9 cellular contexts compared by ENCODE assay signal in the genomic region with DNA sequence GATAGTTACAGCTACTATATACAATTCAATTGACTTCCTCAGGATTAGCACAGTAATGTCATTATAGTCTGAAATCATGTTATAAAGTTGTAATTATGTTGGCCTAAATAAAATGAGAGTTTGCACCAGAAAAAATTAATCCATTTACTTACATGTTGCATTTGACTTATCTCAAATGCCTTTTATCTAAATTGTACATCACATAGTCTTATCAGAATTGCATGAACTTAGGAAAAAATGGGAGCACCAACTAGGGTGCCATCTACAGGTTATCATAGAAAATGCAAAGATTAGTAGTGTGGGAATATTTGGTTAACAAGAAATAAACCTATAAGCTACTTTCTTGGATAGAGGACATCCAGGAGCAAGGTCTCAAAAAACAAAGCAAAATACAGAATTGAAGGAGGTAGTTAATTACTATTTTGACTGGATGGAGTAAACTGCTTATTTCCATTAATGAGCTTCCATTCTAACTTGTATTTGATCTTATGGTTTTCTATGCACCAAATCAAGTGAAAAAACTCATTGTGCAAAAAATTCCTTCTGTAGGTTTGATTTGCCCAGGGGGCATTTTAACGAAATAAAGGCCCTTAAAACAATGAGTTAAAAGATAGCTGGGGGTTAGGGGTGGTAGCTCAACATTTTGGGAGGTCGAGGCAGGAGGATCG.
DNase-seq lines count a peak whose midpoint lies in the region; ATAC-seq, FAIRE-seq and TF ChIP-seq lines count a peak whose summit lies in the region.
"Had no signal": no experiment of that assay in that cellular context is flagged by ENCODE, and none has a peak within 500 bp of the region (broad histone marks: within the 10 kb centered on the region; RNA-seq: fewer than 3 reads in every experiment).

No MANE protein-coding gene starts in this region.

- POLR2A ChIA-PET in HepG2 (lab: Yijun Ruan, JAX): no interaction called here

- no peak overlapping the region for H3K4me2 ChIP-seq in HepG2 (ENCODE audit: low read depth, low read length)

- TF ChIP-seq CTCF in CD14-positive monocyte (IDR thresholded peaks at IDR 0.05) (peak; percentile 41), WERI-Rb-1 (IDR thresholded peaks at IDR 0.05; ENCODE audit: low read depth, low read length) (0 out of 2 replicates have a peak, but pooled peaks have one; percentile 15), HepG2 (CRISPR knock-in tag; IDR thresholded peaks at IDR 0.05) (peak; percentile 48)

- no peak for TF ChIP-seq EP300 in HepG2 (IDR thresholded peaks at IDR 0.05; ENCODE audit: low read depth in 2 of 2, low read length in 2 of 2)
- TF ChIP-seq EP300 in HepG2 (CRISPR knock-in tag; IDR thresholded peaks at IDR 0.05; ENCODE audit: borderline replicate concordance): no peak

- no peaks in the 10 kb centered on the region for H3K36me3 Mint-ChIP-seq in CD14-positive monocyte
- H3K36me3 Mint-ChIP-seq: memory B cell had no signal

- no peak overlapping the region for H3K4me3 Mint-ChIP-seq in CD14-positive monocyte
- H3K4me3 Mint-ChIP-seq: memory B cell had no signal

- FAIRE-seq in HepG2 (lab: Jason Lieb, UNC): no peak

- no peak overlapping the region for H3K4me3 ChIP-seq in Jurkat, Clone E6-1 (ENCODE audit: low read length)
- H3K4me3 ChIP-seq in WERI-Rb-1 (ENCODE audit: low read depth, low read length): no peak overlapping the region
- no peak overlapping the region for H3K4me3 ChIP-seq in HepG2 (replicated peaks in 1 of 3; ENCODE audit: insufficient read depth in 1 of 3, low read depth in 2 of 3, low read length in 3 of 3)

- peaks cover 3 to 8% (median 5%) of the 10 kb centered on the region in 7 donors for H3K9me3 Mint-ChIP-seq in CD14-positive monocyte

- no peaks in the 10 kb centered on the region for H3K4me1 Mint-ChIP-seq in CD14-positive monocyte
- H3K4me1 Mint-ChIP-seq: memory B cell had no signal

- H3K27me3 Mint-ChIP-seq in CD14-positive monocyte (ENCODE audit: low read depth in 3 of 3): peaks cover 0 to 7% (median 2%) of the 10 kb centered on the region in 3 donors

- no TSS peak for BruUV-seq in HepG2 (replicated peaks; lab: Mats Ljungman, UMichigan)

- H4K20me1 ChIP-seq in HepG2 (ENCODE audit: insufficient read depth, low read length): no peaks in the 10 kb centered on the region

- peaks cover 5% of the 10 kb centered on the region; the same call in 1 of the 2 replicates for H3K4me1 ChIP-seq in HepG2 (ENCODE audit: insufficient read depth, low read length)

- no peak overlapping the region for H3K27ac Mint-ChIP-seq in CD14-positive monocyte
- H3K27ac Mint-ChIP-seq: memory B cell had no signal

- ATAC-seq in HepG2 (no peak), GM21526 (IDR thresholded peaks at IDR 0.05; ENCODE audit: low FRiP score, unreplicated experiment) (no peak), GM21619 (IDR thresholded peaks at IDR 0.05; ENCODE audit: unreplicated experiment) (no peak), GM18907 (IDR thresholded peaks at IDR 0.05; ENCODE audit: unreplicated experiment) (no peak)

- DNase-seq in CD14-positive monocyte (ENCODE audit: low spot score): no peak
- peak; percentile 6 for DNase-seq in Jurkat, Clone E6-1 (ENCODE audit: low read depth, low spot score)
- no peak for DNase-seq in WERI-Rb-1
- DNase-seq in HepG2 (ENCODE audit: low spot score): peak; percentile 4
- no peak for DNase-seq in hypothalamus (lab: John Stamatoyannopoulos, UW)

- no peaks in the 10 kb centered on the region for H3K9me3 ChIP-seq in WERI-Rb-1 (ENCODE audit: severe bottlenecking)
- peaks cover 6% of the 10 kb centered on the region for H3K9me3 ChIP-seq in HepG2 (ENCODE audit: low read length)

- no peak for TF ChIP-seq POLR2A in HepG2 (IDR thresholded peaks at IDR 0.05; ENCODE audit: insufficient read depth in 1 of 2, low read depth in 2 of 2, low read length in 2 of 2)

- intact Hi-C loops in CD14-positive monocyte (cut with micrococcal nuclease) (no loop called here), HepG2 (cut with micrococcal nuclease; ENCODE audit: unreplicated experiment) (loop anchor here (1.0 kb wide), 1 partner anchor 37 kb away; no protein-coding TSS in a partner anchor)

- H3K27ac ChIP-seq in WERI-Rb-1 (no peak overlapping the region), HepG2 (ENCODE audit: extremely low read length, insufficient read depth, low read length) (no peak overlapping the region)

- no peak overlapping the region for H3K9ac ChIP-seq in HepG2 (ENCODE audit: insufficient read depth, low read depth, low read length)

- in situ Hi-C loops in HepG2 (cut with HindIII; ENCODE audit: extremely low pct_ligation_motif_present, low pct_unique_long_range_greater_than_20kb): no loop called here

- no peaks in the 10 kb centered on the region for H3K79me2 ChIP-seq in HepG2 (ENCODE audit: insufficient read depth, low read length)

- CTCF ChIA-PET in HepG2 (lab: Yijun Ruan, JAX; ENCODE audit: low intra/inter-chr PET ratio, low total read pairs): interaction anchor here (1.5 kb wide), 1 partner anchor 37 kb away, joined by 5 read pairs; no protein-coding TSS in a partner anchor

- no peak for TF ChIP-seq RAD21 in HepG2 (CRISPR knock-in tag; IDR thresholded peaks at IDR 0.05)

- WGBS in HepG2 (ENCODE audit: low lambda C conversion rate): 2% methylated on average over 3 of the region's 3 CpGs

- H3K27me3 ChIP-seq in WERI-Rb-1 (ENCODE audit: insufficient read depth, low read depth, severe bottlenecking) (no peaks in the 10 kb centered on the region), HepG2 (ENCODE audit: control insufficient read depth in 1 of 2, insufficient read depth in 2 of 2, low read length in 2 of 2) (no peaks in the 10 kb centered on the region)

- H2AFZ ChIP-seq in HepG2 (ENCODE audit: low read length): no peak overlapping the region

- H3K36me3 ChIP-seq in WERI-Rb-1: no peaks in the 10 kb centered on the region
- no peaks in the 10 kb centered on the region for H3K36me3 ChIP-seq in HepG2 (replicated peaks in 1 of 2; ENCODE audit: control insufficient read depth in 1 of 2, insufficient read depth in 2 of 2, low read length in 2 of 2)

TF ChIP-seq in HepG2, 621 proteins besides CTCF, POLR2A, EP300 and RAD21:
- TF ChIP-seq GABPB1 (CRISPR knock-in tag; IDR thresholded peaks at IDR 0.05) (no peak), EHMT2 (IDR thresholded peaks at IDR 0.05; ENCODE audit: borderline replicate concordance, low read depth, low read length) (no peak), ZNF331 (CRISPR knock-in tag; IDR thresholded peaks at IDR 0.05) (no peak), PTBP1 (IDR thresholded peaks at IDR 0.05; ENCODE audit: low read depth, low read length, poor library complexity, severe bottlenecking) (no peak), NFRKB (IDR thresholded peaks at IDR 0.05) (no peak), PPARG (CRISPR knock-in tag; conservative IDR thresholded peaks at IDR 0.05) (no peak), RARG (CRISPR knock-in tag; IDR thresholded peaks at IDR 0.05; ENCODE audit: low read depth) (no peak), BRCA1 (CRISPR knock-in tag; IDR thresholded peaks at IDR 0.05) (no peak), TMF1 (CRISPR knock-in tag; IDR thresholded peaks at IDR 0.05; ENCODE audit: low read depth) (no peak), ZNF746 (CRISPR knock-in tag; IDR thresholded peaks at IDR 0.05) (no peak), ZNF737 (CRISPR knock-in tag; IDR thresholded peaks at IDR 0.05; ENCODE audit: borderline replicate concordance) (no peak), HMGA1 (CRISPR knock-in tag; conservative IDR thresholded peaks at IDR 0.05) (no peak), ERF (CRISPR knock-in tag; IDR thresholded peaks at IDR 0.05) (no peak), ZNF496 (CRISPR knock-in tag; IDR thresholded peaks at IDR 0.05; ENCODE audit: insufficient replicate concordance) (no peak), ZBTB38 (CRISPR knock-in tag; IDR thresholded peaks at IDR 0.05) (no peak)

Comparison
In these comparisons a context has a peak if more than half of its experiments do, and no peak if none do; other contexts are left out.
1. DNase-seq: peak in Jurkat, Clone E6-1 (single experiment) and HepG2 (single experiment); none in CD14-positive monocyte (single experiment), WERI-Rb-1 (single experiment) and hypothalamus (0 of 51).
2. Peak in every context shown above with its lines, with median percentiles within 50 percentile points of each other: CTCF ChIP-seq.